1 cellular context compared by ENCODE assay signal in the genomic region with DNA sequence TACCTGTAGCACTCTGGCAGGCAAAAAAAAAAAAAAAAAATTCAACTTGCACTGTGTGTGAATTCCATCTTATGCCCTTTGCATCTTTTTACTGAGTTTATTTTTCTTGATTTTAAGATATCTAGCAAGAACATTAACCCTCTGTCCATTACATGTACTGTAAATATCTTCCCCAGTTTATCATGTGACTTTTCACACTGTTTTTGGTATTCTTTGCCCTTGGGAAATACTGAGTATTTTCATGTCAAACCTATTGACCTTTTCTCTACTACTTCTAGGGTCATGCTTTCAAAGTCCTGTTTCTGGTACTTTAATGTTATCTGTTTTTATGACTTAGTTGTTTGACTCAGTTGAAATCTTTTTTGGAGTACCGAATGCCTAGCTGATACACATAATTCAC.
TF ChIP-seq lines count a peak whose summit lies in the region.

No MANE protein-coding gene starts in this region.

TF ChIP-seq in IMR-90, 13 proteins besides CTCF, POLR2A, EP300 and RAD21:
- TF ChIP-seq, protein P1, sequence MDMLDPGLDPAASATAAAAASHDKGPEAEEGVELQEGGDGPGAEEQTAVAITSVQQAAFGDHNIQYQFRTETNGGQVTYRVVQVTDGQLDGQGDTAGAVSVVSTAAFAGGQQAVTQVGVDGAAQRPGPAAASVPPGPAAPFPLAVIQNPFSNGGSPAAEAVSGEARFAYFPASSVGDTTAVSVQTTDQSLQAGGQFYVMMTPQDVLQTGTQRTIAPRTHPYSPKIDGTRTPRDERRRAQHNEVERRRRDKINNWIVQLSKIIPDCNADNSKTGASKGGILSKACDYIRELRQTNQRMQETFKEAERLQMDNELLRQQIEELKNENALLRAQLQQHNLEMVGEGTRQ (IDR thresholded peaks at IDR 0.05; ENCODE audit: low read depth, low read length) = no peak
- TF ChIP-seq MAFK (IDR thresholded peaks at IDR 0.05; ENCODE audit: low read depth, low read length) (no peak), MAZ (IDR thresholded peaks at IDR 0.05; ENCODE audit: borderline replicate concordance, low read depth, low read length) (no peak), RFX5 (IDR thresholded peaks at IDR 0.05; ENCODE audit: low read depth, low read length) (no peak), NFE2L2 (IDR thresholded peaks at IDR 0.05; ENCODE audit: low read depth, low read length) (no peak), MXI1 (IDR thresholded peaks at IDR 0.05; ENCODE audit: borderline replicate concordance, low read depth, low read length) (no peak), FOS (IDR thresholded peaks at IDR 0.05; ENCODE audit: low read depth, low read length) (no peak), CEBPB (IDR thresholded peaks at IDR 0.05; ENCODE audit: low read depth, low read length) (no peak), BHLHE40 (IDR thresholded peaks at IDR 0.05; ENCODE audit: low read depth, low read length) (no peak), CHD1 (IDR thresholded peaks at IDR 0.05; ENCODE audit: low read depth, low read length) (no peak), SMC3 (IDR thresholded peaks at IDR 0.05; ENCODE audit: low read depth, low read length) (no peak), RCOR1 (IDR thresholded peaks at IDR 0.05; ENCODE audit: insufficient replicate concordance, low read length) (no peak)
- TF ChIP-seq, protein P2, sequence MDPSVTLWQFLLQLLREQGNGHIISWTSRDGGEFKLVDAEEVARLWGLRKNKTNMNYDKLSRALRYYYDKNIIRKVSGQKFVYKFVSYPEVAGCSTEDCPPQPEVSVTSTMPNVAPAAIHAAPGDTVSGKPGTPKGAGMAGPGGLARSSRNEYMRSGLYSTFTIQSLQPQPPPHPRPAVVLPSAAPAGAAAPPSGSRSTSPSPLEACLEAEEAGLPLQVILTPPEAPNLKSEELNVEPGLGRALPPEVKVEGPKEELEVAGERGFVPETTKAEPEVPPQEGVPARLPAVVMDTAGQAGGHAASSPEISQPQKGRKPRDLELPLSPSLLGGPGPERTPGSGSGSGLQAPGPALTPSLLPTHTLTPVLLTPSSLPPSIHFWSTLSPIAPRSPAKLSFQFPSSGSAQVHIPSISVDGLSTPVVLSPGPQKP (IDR thresholded peaks at IDR 0.05; ENCODE audit: borderline replicate concordance, low read depth, low read length) = no peak
